In genomic region chr2:164937864-164938401, GRCh38 we compare ENCODE assay signal across 1 cellular context.
TF ChIP-seq lines count a peak whose summit lies in the region.

No MANE protein-coding gene starts in this region.

TF ChIP-seq in HepG2, 621 proteins besides CTCF, POLR2A, EP300 and RAD21 (continued from another document and continues in another):
- TF ChIP-seq STAT6 (CRISPR knock-in tag; IDR thresholded peaks at IDR 0.05; ENCODE audit: borderline replicate concordance) = peak; percentile 49; the same call in 1 of the 2 replicates
- TF ChIP-seq HOXD1 (CRISPR knock-in tag; IDR thresholded peaks at IDR 0.05) = no peak
- TF ChIP-seq KLF13 (CRISPR knock-in tag; IDR thresholded peaks at IDR 0.05) = no peak
- TF ChIP-seq ZNF232 (CRISPR knock-in tag; IDR thresholded peaks at IDR 0.05; ENCODE audit: borderline replicate concordance) = no peak
- peak; percentile 61; the same call in 1 of the 2 replicates for TF ChIP-seq HIC2 (CRISPR knock-in tag; IDR thresholded peaks at IDR 0.05; ENCODE audit: low read depth)
- peak; percentile 54 for TF ChIP-seq ZFX (CRISPR knock-in tag; IDR thresholded peaks at IDR 0.05; ENCODE audit: low read depth)
- no peak for TF ChIP-seq ZUFSP (CRISPR knock-in tag; IDR thresholded peaks at IDR 0.05; ENCODE audit: borderline replicate concordance)
- 0 out of 2 replicates have a peak, but pooled peaks have one; percentile 36 for TF ChIP-seq ZMAT3 (CRISPR knock-in tag; conservative IDR thresholded peaks at IDR 0.05)
- no peak for TF ChIP-seq SCMH1 (CRISPR knock-in tag; IDR thresholded peaks at IDR 0.05; ENCODE audit: borderline replicate concordance)
- no peak for TF ChIP-seq NRL (CRISPR knock-in tag; IDR thresholded peaks at IDR 0.05; ENCODE audit: borderline replicate concordance)
- no peak; the same call in 1 of the 2 replicates for TF ChIP-seq ZNF263 (CRISPR knock-in tag; IDR thresholded peaks at IDR 0.05)
- no peak for TF ChIP-seq MYC (CRISPR knock-in tag; IDR thresholded peaks at IDR 0.05; ENCODE audit: borderline replicate concordance)
- TF ChIP-seq ZBTB34 (CRISPR knock-in tag; IDR thresholded peaks at IDR 0.05) = no peak
- no peak for TF ChIP-seq ZSCAN30 (CRISPR knock-in tag; IDR thresholded peaks at IDR 0.05)
- TF ChIP-seq ZFP36L1 (CRISPR knock-in tag; IDR thresholded peaks at IDR 0.05) = no peak
- no peak for TF ChIP-seq POLR2AphosphoS2 (IDR thresholded peaks at IDR 0.05; ENCODE audit: low read depth, low read length)
- TF ChIP-seq TRIM22 (IDR thresholded peaks at IDR 0.05) = no peak
- TF ChIP-seq ZMAT5 (CRISPR knock-in tag; IDR thresholded peaks at IDR 0.05; ENCODE audit: borderline replicate concordance, low read depth) = no peak
- TF ChIP-seq REPIN1 (CRISPR knock-in tag; IDR thresholded peaks at IDR 0.05; ENCODE audit: borderline replicate concordance, low read depth) = no peak
- no peak for TF ChIP-seq ARID2 (CRISPR knock-in tag; IDR thresholded peaks at IDR 0.05; ENCODE audit: borderline replicate concordance)
- no peak for TF ChIP-seq RFX1 (IDR thresholded peaks at IDR 0.05)
- TF ChIP-seq ZBTB43 (CRISPR knock-in tag; conservative IDR thresholded peaks at IDR 0.05) = no peak
- no peak for TF ChIP-seq IRX3 (CRISPR knock-in tag; IDR thresholded peaks at IDR 0.05; ENCODE audit: borderline replicate concordance, low read depth)
- peak; percentile 50; the same call in 1 of the 2 replicates for TF ChIP-seq SMAD3 (CRISPR knock-in tag; IDR thresholded peaks at IDR 0.05)
- no peak for TF ChIP-seq ZNF468 (CRISPR knock-in tag; IDR thresholded peaks at IDR 0.05)
- TF ChIP-seq HOXA9 (CRISPR knock-in tag; IDR thresholded peaks at IDR 0.05; ENCODE audit: borderline replicate concordance) = no peak
- no peak for TF ChIP-seq ZNF572 (CRISPR knock-in tag; IDR thresholded peaks at IDR 0.05)
- no peak for TF ChIP-seq CHD4 (IDR thresholded peaks at IDR 0.05; ENCODE audit: borderline replicate concordance, low read length)
- no peak for TF ChIP-seq AFF4 (CRISPR knock-in tag; IDR thresholded peaks at IDR 0.05)
- TF ChIP-seq CENPT (CRISPR knock-in tag; IDR thresholded peaks at IDR 0.05; ENCODE audit: low read depth) = no peak
- TF ChIP-seq U2AF1 (optimal IDR thresholded peaks at IDR 0.05; ENCODE audit: low read depth, low read length) = no peak
- no peak for TF ChIP-seq KLF12 (CRISPR knock-in tag; IDR thresholded peaks at IDR 0.05; ENCODE audit: borderline replicate concordance)
- no peak for TF ChIP-seq CCAR2 (optimal IDR thresholded peaks at IDR 0.05; ENCODE audit: low read depth, low read length)
- no peak for TF ChIP-seq ATF4 (CRISPR knock-in tag; IDR thresholded peaks at IDR 0.05)
- TF ChIP-seq ZHX1 (CRISPR knock-in tag; IDR thresholded peaks at IDR 0.05; ENCODE audit: low read depth) = no peak
- TF ChIP-seq ZNF101 (CRISPR knock-in tag; IDR thresholded peaks at IDR 0.05; ENCODE audit: borderline replicate concordance, low read depth) = no peak
- TF ChIP-seq ZNF770 (CRISPR knock-in tag; IDR thresholded peaks at IDR 0.05) = 0 out of 2 replicates have a peak, but pooled peaks have one; percentile 38
- TF ChIP-seq ZNF709 (CRISPR knock-in tag; IDR thresholded peaks at IDR 0.05) = no peak
- TF ChIP-seq YEATS2 (CRISPR knock-in tag; IDR thresholded peaks at IDR 0.05; ENCODE audit: borderline replicate concordance) = no peak
